12 cellular contexts compared by ENCODE assay signal in the genomic region with DNA sequence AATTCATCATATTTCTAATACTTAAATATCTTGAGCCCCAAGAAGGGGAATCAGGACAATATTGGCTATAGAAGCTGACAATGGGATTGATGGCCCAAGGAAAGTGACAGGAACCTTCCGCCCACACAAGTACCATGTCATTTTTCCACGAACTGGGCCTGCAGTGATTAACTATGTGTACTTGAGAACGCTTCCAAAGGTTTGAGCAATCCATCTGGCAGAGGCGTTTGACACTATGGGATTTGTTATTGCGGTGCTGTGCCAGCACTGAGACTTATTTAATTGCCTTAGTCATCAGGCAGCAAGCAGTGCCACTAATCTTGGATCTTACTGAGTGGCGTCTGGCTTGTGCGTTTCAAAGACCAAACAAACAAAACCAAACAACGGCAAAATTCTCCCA.
A peak's percentile ranks its signal among the peaks of the same experiment; 100 is the strongest.
DNase-seq lines count a peak whose midpoint lies in the region; ATAC-seq and TF ChIP-seq lines count a peak whose summit lies in the region.
"Had no signal": no experiment of that assay in that cellular context is flagged by ENCODE, and none has a peak within 500 bp of the region (broad histone marks: within the 10 kb centered on the region; RNA-seq: fewer than 3 reads in every experiment).

No MANE protein-coding gene starts in this region.

- ATAC-seq in GM23338 (no peak), GM18873 (IDR thresholded peaks at IDR 0.05; ENCODE audit: low FRiP score, unreplicated experiment) (no peak), GM18909 (IDR thresholded peaks at IDR 0.05; ENCODE audit: poor library complexity, unreplicated experiment) (no peak), GM21367 (IDR thresholded peaks at IDR 0.05; ENCODE audit: unreplicated experiment) (no peak)

- in situ Hi-C loops in mammary epithelial cell (cut with MboI; ENCODE audit: low sequenced_read_pairs in 2 of 2) = no loop called here

- no peak overlapping the region for H3K4me3 ChIP-seq in GM23338
- H3K4me3 ChIP-seq in mammary epithelial cell (replicated peaks in 1 of 3; ENCODE audit: insufficient read depth in 1 of 3, low read depth in 2 of 3, low read length in 3 of 3) = no peak overlapping the region
- H3K4me3 ChIP-seq in stomach = no peak overlapping the region
- H3K4me3 ChIP-seq: Peyer's patch had no signal

- peaks cover 6% of the 10 kb centered on the region; the same call in 1 of the 2 replicates for H3K9me2 ChIP-seq in GM23338 (ENCODE audit: insufficient read depth)

- H3K4me3 Mint-ChIP-seq in GM23338 = no peak overlapping the region
- H3K4me3 Mint-ChIP-seq in activated CD4-positive, alpha-beta memory T cell treated with anti-CD3 and anti-CD28 coated beads, Interleukin-2, amount 10 ng/mL, durations not matched to agents 7 days and 5 days = no peak overlapping the region

- H4K20me1 ChIP-seq in GM23338 (replicated peaks; ENCODE audit: insufficient read depth) = no peaks in the 10 kb centered on the region
- H4K20me1 ChIP-seq in mammary epithelial cell (ENCODE audit: insufficient read depth, low read length) = no peaks in the 10 kb centered on the region

- no peak for TF ChIP-seq POLR2A in stomach (IDR thresholded peaks at IDR 0.05)

- CTCF ChIA-PET in mammary epithelial cell (lab: Charles Lee; ENCODE audit: low non-redundant PET) = no interaction called here
- CTCF ChIA-PET in activated CD4-positive, alpha-beta memory T cell treated with anti-CD3 and anti-CD28 coated beads, Interleukin-2, amount 10 ng/mL, durations not matched to agents 7 days and 5 days (lab: Charles Lee) = no interaction called here

- POLR2A ChIA-PET in activated CD4-positive, alpha-beta memory T cell treated with anti-CD3 and anti-CD28 coated beads, Interleukin-2, amount 10 ng/mL, durations not matched to agents 7 days and 5 days (lab: Charles Lee) = no interaction called here

- dilution Hi-C loops in mammary epithelial cell (cut with HindIII; ENCODE audit: low sequenced_read_pairs) = no loop called here

- DNase-seq in GM23338 (ENCODE audit: low spot score) = no peak
- peak; percentile 52 for DNase-seq in mammary epithelial cell
- DNase-seq in iris pigment epithelial cell (ENCODE audit: low read depth) = peak; percentile 15
- DNase-seq in stomach = no peak
- DNase-seq in activated CD4-positive, alpha-beta memory T cell treated with anti-CD3 and anti-CD28 coated beads, Interleukin-2, amount 10 ng/mL, durations not matched to agents 7 days and 5 days = no peak
- DNase-seq: activated CD4-positive, alpha-beta T cell treated with anti-CD3 and anti-CD28 coated beads, Interleukin-2, amount 50 U/mL, for 1 hour; brain microvascular endothelial cell; stimulated activated naive CD4-positive, alpha-beta T cell had no signal

- H3K27ac Mint-ChIP-seq in GM23338 = no peak overlapping the region
- H3K27ac Mint-ChIP-seq in activated CD4-positive, alpha-beta memory T cell treated with anti-CD3 and anti-CD28 coated beads, Interleukin-2, amount 10 ng/mL, durations not matched to agents 7 days and 5 days = no peak overlapping the region

- 10% methylated on average over 7 of the region's 8 CpGs for WGBS in mammary epithelial cell (ENCODE audit: low coverage, missing lambda C conversion rate)
- 41 to 53% (median 45%) methylated on average over 8 of the region's 8 CpGs for WGBS in stomach, 5 donors

- no peak overlapping the region for H3K9ac ChIP-seq in mammary epithelial cell (ENCODE audit: insufficient read depth, low read length)

- BruUV-seq in mammary epithelial cell (replicated peaks; lab: Mats Ljungman, UMichigan) = no TSS peak

- H3K9me3 Mint-ChIP-seq in GM23338 = no peaks in the 10 kb centered on the region
- H3K9me3 Mint-ChIP-seq in activated CD4-positive, alpha-beta memory T cell treated with anti-CD3 and anti-CD28 coated beads, Interleukin-2, amount 10 ng/mL, durations not matched to agents 7 days and 5 days = no peaks in the 10 kb centered on the region

- H3K4me1 ChIP-seq in GM23338 (ENCODE audit: insufficient read depth) (no peaks in the 10 kb centered on the region), mammary epithelial cell (ENCODE audit: insufficient read depth, low read length) (no peaks in the 10 kb centered on the region), stomach (peaks cover 0 to 9% (median 2%) of the 10 kb centered on the region in 4 donors)
- H3K4me1 ChIP-seq: Peyer's patch had no signal

- peaks cover under 1% of the 10 kb centered on the region; the same call in 1 of the 3 replicates for H3K4me1 Mint-ChIP-seq in GM23338
- no peaks in the 10 kb centered on the region for H3K4me1 Mint-ChIP-seq in activated CD4-positive, alpha-beta memory T cell treated with anti-CD3 and anti-CD28 coated beads, Interleukin-2, amount 10 ng/mL, durations not matched to agents 7 days and 5 days

- H3K27ac ChIP-seq in GM23338 (ENCODE audit: low read depth) = no peak overlapping the region
- H3K27ac ChIP-seq in mammary epithelial cell (ENCODE audit: insufficient read depth, low read depth, low read length) = no peak overlapping the region
- peak overlapping the region in 3 of 5 donors; percentile 11 to 36 (median 20) for H3K27ac ChIP-seq in stomach
- H3K27ac ChIP-seq: brain microvascular endothelial cell had no signal

- no peaks in the 10 kb centered on the region for H3K9me3 ChIP-seq in mammary epithelial cell (replicated peaks; ENCODE audit: insufficient read depth, low read length)
- H3K9me3 ChIP-seq in stomach = no peaks in the 10 kb centered on the region
- H3K9me3 ChIP-seq: Peyer's patch had no signal

- H3K4me2 ChIP-seq in GM23338 = no peak overlapping the region
- H3K4me2 ChIP-seq in mammary epithelial cell (ENCODE audit: insufficient read depth, low read depth, low read length) = no peak overlapping the region

- H3K36me3 ChIP-seq in GM23338 (ENCODE audit: insufficient read depth) = no peaks in the 10 kb centered on the region
- H3K36me3 ChIP-seq in mammary epithelial cell (ENCODE audit: insufficient read depth, low read length) = no peaks in the 10 kb centered on the region
- H3K36me3 ChIP-seq in stomach = no peaks in the 10 kb centered on the region
- H3K36me3 ChIP-seq: brain microvascular endothelial cell, Peyer's patch had no signal

- no peaks in the 10 kb centered on the region for H3K27me3 ChIP-seq in GM23338 (ENCODE audit: insufficient read depth)
- no peaks in the 10 kb centered on the region for H3K27me3 ChIP-seq in mammary epithelial cell (ENCODE audit: insufficient read depth, low read length)
- H3K27me3 ChIP-seq in stomach = no peaks in the 10 kb centered on the region
- H3K27me3 ChIP-seq: brain microvascular endothelial cell, Peyer's patch had no signal

- TF ChIP-seq CTCF in GM23338 (conservative IDR thresholded peaks at IDR 0.05; ENCODE audit: low read depth in 2 of 2) (no peak), mammary epithelial cell (conservative IDR thresholded peaks at IDR 0.05 in 1 of 2, IDR thresholded peaks at IDR 0.05 in 1 of 2; ENCODE audit: extremely low read depth in 1 of 2, insufficient read depth in 1 of 2, low read depth in 1 of 2, low read length in 2 of 2) (no peak), stomach (IDR thresholded peaks at IDR 0.05) (no peak)

- TF ChIP-seq EP300 in stomach (IDR thresholded peaks at IDR 0.05) = no peak

- no peaks in the 10 kb centered on the region for H3F3A ChIP-seq in GM23338 (replicated peaks; ENCODE audit: low read depth)

- intact Hi-C loops in mammary epithelial cell (cut with micrococcal nuclease) (no loop called here), stomach (cut with DNase I; ENCODE audit: low total_unique reads) (no loop called here)

- no peaks in the 10 kb centered on the region for H3K27me3 Mint-ChIP-seq in GM23338 (ENCODE audit: insufficient read depth, low read depth, poor library complexity)
- peaks cover 1% of the 10 kb centered on the region for H3K27me3 Mint-ChIP-seq in activated CD4-positive, alpha-beta memory T cell treated with anti-CD3 and anti-CD28 coated beads, Interleukin-2, amount 10 ng/mL, durations not matched to agents 7 days and 5 days

- H3K79me2 ChIP-seq in GM23338 (replicated peaks; ENCODE audit: insufficient read depth) (no peaks in the 10 kb centered on the region), mammary epithelial cell (ENCODE audit: insufficient read depth, low read length) (no peaks in the 10 kb centered on the region)

- H3K36me3 Mint-ChIP-seq in GM23338 (ENCODE audit: low read depth) = no peaks in the 10 kb centered on the region
- H3K36me3 Mint-ChIP-seq in activated CD4-positive, alpha-beta memory T cell treated with anti-CD3 and anti-CD28 coated beads, Interleukin-2, amount 10 ng/mL, durations not matched to agents 7 days and 5 days (ENCODE audit: low read depth) = no peaks in the 10 kb centered on the region

- H2AFZ ChIP-seq in GM23338 = peak overlapping the region; percentile 53; the same call in 1 of the 2 replicates
- no peak overlapping the region for H2AFZ ChIP-seq in mammary epithelial cell (ENCODE audit: low read depth, low read length)

TF ChIP-seq in GM23338, 12 proteins besides CTCF, POLR2A, EP300 and RAD21:
- TF ChIP-seq STAT1 (IDR thresholded peaks at IDR 0.05; ENCODE audit: unreplicated experiment) = no peak

Comparison
In these comparisons a context has a peak if more than half of its experiments do, and no peak if none do; other contexts are left out.
1. DNase-seq: peak in mammary epithelial cell (single experiment) and iris pigment epithelial cell (single experiment); none in GM23338 (single experiment), stomach (single experiment) and activated CD4-positive, alpha-beta memory T cell treated with anti-CD3 and anti-CD28 coated beads, Interleukin-2, amount 10 ng/mL, durations not matched to agents 7 days and 5 days (single experiment).
2. H3K27ac ChIP-seq: peak in stomach (3 of 5); none in GM23338 (single experiment) and mammary epithelial cell (single experiment).